In the genomic region with DNA sequence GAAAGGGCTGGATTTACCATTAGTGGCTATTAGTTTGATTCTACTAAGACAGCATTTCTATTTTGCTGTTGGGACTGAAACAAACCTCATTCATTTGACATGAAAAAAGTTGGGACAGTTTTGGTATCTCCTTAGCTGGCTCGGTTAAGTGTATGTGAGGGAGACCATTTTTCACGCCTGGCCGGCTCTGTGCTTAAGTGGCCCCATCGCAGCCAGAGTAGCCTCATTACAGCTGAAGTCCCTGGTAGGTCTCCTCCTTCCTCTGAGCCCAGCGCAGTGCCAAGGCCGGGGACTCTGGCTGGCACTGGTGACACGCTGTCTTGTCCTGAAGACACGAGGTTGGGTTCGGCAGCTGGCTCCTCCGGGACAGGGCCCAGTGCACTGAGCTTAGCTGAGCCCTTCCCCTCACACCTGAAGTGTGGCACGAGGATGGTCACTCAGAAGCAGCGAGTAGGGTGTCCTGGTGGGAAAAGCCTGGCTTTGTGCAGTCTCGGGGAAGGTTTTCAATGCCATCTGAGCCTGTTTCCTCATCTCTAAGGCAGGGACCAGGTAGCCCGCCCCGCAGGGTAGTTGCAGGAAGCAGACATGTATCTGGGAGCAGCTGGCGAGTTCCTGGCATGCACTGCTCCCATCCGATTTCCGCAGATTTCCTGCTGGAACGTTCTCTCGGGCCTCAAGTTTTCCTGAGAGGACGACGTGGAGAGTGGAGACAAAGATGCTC, we compare ENCODE assay signal across 8 cellular contexts.
DNase-seq lines count a peak whose midpoint lies in the region; ATAC-seq and TF ChIP-seq lines count a peak whose summit lies in the region.

No MANE protein-coding gene starts in this region.

- H3K9ac ChIP-seq in subcutaneous abdominal adipose tissue (ENCODE audit: low read length in 5 of 5) = peak overlapping the region in 4 of 5 donors; percentile 82 to 93 (median 86)

- ATAC-seq in GM18909 (IDR thresholded peaks at IDR 0.05; ENCODE audit: poor library complexity, unreplicated experiment) (peak; percentile 12), HG03439 (IDR thresholded peaks at IDR 0.05; ENCODE audit: unreplicated experiment) (peak; percentile 5)
- peak; percentile 1 for ATAC-seq in activated T-helper 17 cell treated with anti-CD3 and anti-CD28 coated beads, Interleukin-2, amount 50 U/mL, for 72 hours (replicated peaks)

- H3K27ac ChIP-seq in right atrium auricular region (peak overlapping the region; percentile 94 to 99), subcutaneous abdominal adipose tissue (ENCODE audit: low read depth, low read length) (peak overlapping the region; percentile 83)

- H3K4me1 ChIP-seq in BE2C (no peaks in the 10 kb centered on the region), right atrium auricular region (peaks cover 0 to 24% of the 10 kb centered on the region in 2 donors), subcutaneous abdominal adipose tissue (ENCODE audit: control insufficient read depth in 5 of 5, insufficient read depth in 5 of 5, low read length in 5 of 5) (peaks cover 6 to 24% (median 19%) of the 10 kb centered on the region in 5 donors)

- peak; percentile 38 for DNase-seq in BE2C
- no peak for DNase-seq in right atrium auricular region (ENCODE audit: low spot score)
- DNase-seq in middle frontal gyrus (ENCODE audit: extremely low spot score, low spot score) = no peak
- DNase-seq in UCSD-AML1 (lab: John Stamatoyannopoulos, UW; ENCODE audit: unreplicated experiment) = no peak

- H3K36me3 ChIP-seq in BE2C (no peaks in the 10 kb centered on the region), right atrium auricular region (no peaks in the 10 kb centered on the region), subcutaneous abdominal adipose tissue (ENCODE audit: control insufficient read depth in 5 of 5, insufficient read depth in 5 of 5, low read length in 5 of 5) (no peaks in the 10 kb centered on the region)

- H3K36me3 Mint-ChIP-seq in activated T-helper 17 cell treated with anti-CD3 and anti-CD28 coated beads, Interleukin-2, amount 50 U/mL, for 72 hours (ENCODE audit: low read depth) = no peaks in the 10 kb centered on the region

- H3K27ac Mint-ChIP-seq in activated T-helper 17 cell treated with anti-CD3 and anti-CD28 coated beads, Interleukin-2, amount 50 U/mL, for 72 hours = peak overlapping the region; percentile 98

- peak overlapping the region; percentile 91 for H3K4me3 Mint-ChIP-seq in activated T-helper 17 cell treated with anti-CD3 and anti-CD28 coated beads, Interleukin-2, amount 50 U/mL, for 72 hours

- peaks cover 4% of the 10 kb centered on the region for H3K4me1 Mint-ChIP-seq in activated T-helper 17 cell treated with anti-CD3 and anti-CD28 coated beads, Interleukin-2, amount 50 U/mL, for 72 hours

- TF ChIP-seq CTCF in BE2C (IDR thresholded peaks at IDR 0.05; ENCODE audit: low read depth, low read length) (no peak), right atrium auricular region (IDR thresholded peaks at IDR 0.05) (no peak)

- H3K9me3 ChIP-seq in BE2C (no peaks in the 10 kb centered on the region), right atrium auricular region (peaks cover 0 to 11% of the 10 kb centered on the region in 2 donors), subcutaneous abdominal adipose tissue (ENCODE audit: control insufficient read depth in 5 of 5, low read length in 5 of 5) (no peaks in the 10 kb centered on the region)

- no peaks in the 10 kb centered on the region for H3K9me3 Mint-ChIP-seq in activated T-helper 17 cell treated with anti-CD3 and anti-CD28 coated beads, Interleukin-2, amount 50 U/mL, for 72 hours

- H3K4me3 ChIP-seq in BE2C (ENCODE audit: low read depth, low read length) = peak overlapping the region; percentile 83
- H3K4me3 ChIP-seq in right atrium auricular region = peak overlapping the region; percentile 78
- H3K4me3 ChIP-seq in subcutaneous abdominal adipose tissue (ENCODE audit: low read depth in 1 of 5, low read length in 5 of 5) = peak overlapping the region; percentile 75 to 93 (median 86)

- H3K27me3 ChIP-seq in BE2C (no peaks in the 10 kb centered on the region), right atrium auricular region (no peaks in the 10 kb centered on the region), subcutaneous abdominal adipose tissue (ENCODE audit: control insufficient read depth in 5 of 5, insufficient read depth in 4 of 5, low read length in 5 of 5) (no peaks in the 10 kb centered on the region)

- peaks cover 4% of the 10 kb centered on the region for H3K27me3 Mint-ChIP-seq in activated T-helper 17 cell treated with anti-CD3 and anti-CD28 coated beads, Interleukin-2, amount 50 U/mL, for 72 hours
